In genomic region chr2:3472966-3473365, GRCh38 we compare ENCODE assay signal across 23 cellular contexts. TPM values are rescaled to one million over a fixed set of nuclear protein-coding genes. Genes with fewer than 3 reads are reported as not detected.
A peak's percentile ranks its signal among the peaks of the same experiment; 100 is the strongest.
DNase-seq lines count a peak whose midpoint lies in the region; ATAC-seq and TF ChIP-seq lines count a peak whose summit lies in the region.
"Had no signal": no experiment of that assay in that cellular context is flagged by ENCODE, and none has a peak within 500 bp of the region (broad histone marks: within the 10 kb centered on the region; RNA-seq: fewer than 3 reads in every experiment).

No MANE protein-coding gene starts in this region.

- no peak for ATAC-seq in central memory CD8-positive, alpha-beta T cell (replicated peaks; ENCODE audit: extremely low read depth, poor library complexity, severe bottlenecking)
- ATAC-seq in memory B cell (ENCODE audit: low read depth) (no peak), HG03378 (IDR thresholded peaks at IDR 0.05; ENCODE audit: unreplicated experiment) (no peak)
- ATAC-seq: T-helper 17 cell had no signal

- no peaks in the 10 kb centered on the region for H3K27me3 Mint-ChIP-seq in central memory CD8-positive, alpha-beta T cell
- no peaks in the 10 kb centered on the region for H3K27me3 Mint-ChIP-seq in memory B cell
- H3K27me3 Mint-ChIP-seq: T-helper 17 cell had no signal

- H3K4me1 ChIP-seq in testis (peaks cover 59% of the 10 kb centered on the region), tibial artery (peaks cover 0 to 40% (median 9%) of the 10 kb centered on the region in 4 donors)

- H3K9me3 ChIP-seq in testis (no peaks in the 10 kb centered on the region), tibial artery (no peaks in the 10 kb centered on the region)
- H3K9me3 ChIP-seq: BLaER1 treated with 17β-estradiol and CSF1 and Interleukin-3, amounts not matched to agents 10 nM and 100 nM; stomach had no signal

- TF ChIP-seq CTCF in testis (IDR thresholded peaks at IDR 0.05): no peak
- TF ChIP-seq CTCF in tibial artery (IDR thresholded peaks at IDR 0.05): no peak
- TF ChIP-seq CTCF in GM13977 (IDR thresholded peaks at IDR 0.05; ENCODE audit: extremely low read depth, insufficient read depth, missing control alignments): no peak

- H3K4me3 ChIP-seq in H7 (ENCODE audit: insufficient read depth, low read depth, low read length): no peak overlapping the region
- H3K4me3 ChIP-seq in testis: no peak overlapping the region
- no peak overlapping the region for H3K4me3 ChIP-seq in tibial artery
- H3K4me3 ChIP-seq: BLaER1 treated with 17β-estradiol and CSF1 and Interleukin-3, amounts not matched to agents 10 nM and 100 nM; cardiac muscle cell; stomach had no signal

- H3K27me3 ChIP-seq in H7 (ENCODE audit: control insufficient read depth, insufficient read depth, low read length) (no peaks in the 10 kb centered on the region), testis (no peaks in the 10 kb centered on the region), tibial artery (no peaks in the 10 kb centered on the region)
- H3K27me3 ChIP-seq: BLaER1 treated with 17β-estradiol and CSF1 and Interleukin-3, amounts not matched to agents 10 nM and 100 nM; cardiac muscle cell; stomach had no signal

- H3K36me3 Mint-ChIP-seq in central memory CD8-positive, alpha-beta T cell (ENCODE audit: insufficient read depth): peaks cover 31% of the 10 kb centered on the region
- peaks cover 35% of the 10 kb centered on the region for H3K36me3 Mint-ChIP-seq in memory B cell

- peak overlapping the region; percentile 10 to 88 for H3K27ac ChIP-seq in testis
- H3K27ac ChIP-seq in tibial artery: peak overlapping the region in 1 of 2 donors; percentile 78
- H3K27ac ChIP-seq: BLaER1 treated with 17β-estradiol and CSF1 and Interleukin-3, amounts not matched to agents 10 nM and 100 nM; cardiac muscle cell had no signal

- no peaks in the 10 kb centered on the region for H3K9me3 Mint-ChIP-seq in central memory CD8-positive, alpha-beta T cell
- H3K9me3 Mint-ChIP-seq in memory B cell: no peaks in the 10 kb centered on the region
- H3K9me3 Mint-ChIP-seq: activated naive CD4-positive, alpha-beta T cell treated with anti-CD3 and anti-CD28 coated beads for 36 hours had no signal

- no peak overlapping the region for H3K4me3 Mint-ChIP-seq in central memory CD8-positive, alpha-beta T cell
- no peak overlapping the region for H3K4me3 Mint-ChIP-seq in memory B cell
- H3K4me3 Mint-ChIP-seq: activated naive CD4-positive, alpha-beta T cell treated with anti-CD3 and anti-CD28 coated beads for 36 hours; T-helper 17 cell had no signal

- in situ Hi-C loops in GM13977 (cut with MboI; ENCODE audit: low pct_unique_long_range_greater_than_20kb, low sequenced_read_pairs, unreplicated experiment): no loop called here

- peak overlapping the region; percentile 69 for H3K27ac Mint-ChIP-seq in central memory CD8-positive, alpha-beta T cell (ENCODE audit: low read depth)
- peak overlapping the region; percentile 7 for H3K27ac Mint-ChIP-seq in memory B cell
- H3K27ac Mint-ChIP-seq: activated naive CD4-positive, alpha-beta T cell treated with anti-CD3 and anti-CD28 coated beads for 36 hours had no signal

- intact Hi-C loops in testis (cut with DNase I; ENCODE audit: low total_unique reads) (no loop called here), tibial artery (cut with DNase I; ENCODE audit: low total_unique reads) (no loop called here)

- peak; percentile 85 for DNase-seq in H7
- no peak for DNase-seq in central memory CD8-positive, alpha-beta T cell (ENCODE audit: low spot score in 2 of 2)
- no peak for DNase-seq in memory B cell (ENCODE audit: low spot score in 2 of 2)
- no peak for DNase-seq in testis
- DNase-seq in tibial artery: no peak
- DNase-seq in GM13977 (ENCODE audit: low spot score): no peak
- DNase-seq: activated CD4-positive, alpha-beta T cell treated with anti-CD3 and anti-CD28 coated beads for 4 hours; activated naive CD4-positive, alpha-beta T cell treated with anti-CD3 and anti-CD28 coated beads for 36 hours; activated T-cell treated with anti-CD3 and anti-CD28 coated beads, Interleukin-2, amount 50 U/mL, for 48 hours; Calu3; HCEC 1CT; kidney glomerular epithelial cell; mesendoderm; NCI-H1105 treated with DMSO at 0.1 percent for 48 hours; NCI-H2029; NCI-H2227 treated with DMSO at 0.1 percent for 48 hours; NCI-H69; occipital lobe; stomach; T-helper 17 cell had no signal

- H3K36me3 ChIP-seq in H7 (replicated peaks; ENCODE audit: control insufficient read depth, insufficient read depth, low read length): peaks cover 2% of the 10 kb centered on the region; the same call in 1 of the 2 replicates
- no peaks in the 10 kb centered on the region for H3K36me3 ChIP-seq in testis (ENCODE audit: low read depth, missing control alignments)
- peaks cover 6 to 84% (median 77%) of the 10 kb centered on the region in 3 donors for H3K36me3 ChIP-seq in tibial artery

- H3K4me1 Mint-ChIP-seq in central memory CD8-positive, alpha-beta T cell: no peaks in the 10 kb centered on the region
- no peaks in the 10 kb centered on the region for H3K4me1 Mint-ChIP-seq in memory B cell

- TF ChIP-seq POLR2A in testis (IDR thresholded peaks at IDR 0.05): no peak

- 66 to 68% methylated on average over 10 of the region's 10 CpGs for WGBS in testis, 2 donors

RNA-seq across cellular contexts. Expression of gene ADI1, which starts 46.4 kb away (rescaled TPM):
- total RNA-seq in H7 (2014; rRNA removed; shearing (Covaris generic)): 19.8 and 21.0 TPM in 2 replicates
- 10 to 100 TPM; 41.6 to 52.5 TPM for total RNA-seq in testis
- polyA plus RNA-seq in testis (ENCODE audit: insufficient read depth, low read depth, low replicate concordance): 41.1 TPM
